ENCODE assay signal across 8 cellular contexts in genomic region chr2:23566236-23567142, GRCh38.
DNase-seq lines count a peak whose midpoint lies in the region; ATAC-seq, FAIRE-seq and TF ChIP-seq lines count a peak whose summit lies in the region.

No MANE protein-coding gene starts in this region.

- H3K4me1 ChIP-seq in esophagus muscularis mucosa (peaks cover 34 to 97% (median 97%) of the 10 kb centered on the region in 4 donors), gastrocnemius medialis (peaks cover 41 to 63% of the 10 kb centered on the region in 2 donors)

- ATAC-seq in gastrocnemius medialis (no peak), GM21515 (IDR thresholded peaks at IDR 0.05; ENCODE audit: unreplicated experiment) (no peak), GM21381 (IDR thresholded peaks at IDR 0.05; ENCODE audit: unreplicated experiment) (no peak)

- H3K36me3 ChIP-seq in esophagus muscularis mucosa = peaks cover 0 to 12% (median 3%) of the 10 kb centered on the region in 4 donors
- no peaks in the 10 kb centered on the region for H3K36me3 ChIP-seq in gastrocnemius medialis

- H3K27me3 ChIP-seq in esophagus muscularis mucosa = no peaks in the 10 kb centered on the region
- H3K27me3 ChIP-seq in gastrocnemius medialis = no peaks in the 10 kb centered on the region

- H3K4me3 ChIP-seq in esophagus muscularis mucosa = no peak overlapping the region
- H3K4me3 ChIP-seq in gastrocnemius medialis = no peak overlapping the region

- intact Hi-C loops in esophagus muscularis mucosa (cut with DNase I) (no loop called here), gastrocnemius medialis (cut with DNase I; ENCODE audit: low total_unique reads) (loop anchor here (10.0 kb wide), 1 partner anchor 182 kb away; the partner anchor contains the start of gene KLHL29)

- in situ Hi-C loops in SK-MEL-5 (cut with HindIII; ENCODE audit: low pct_unique_long_range_greater_than_20kb, low sequenced_read_pairs) = no loop called here
- in situ Hi-C loops in gastrocnemius medialis (cut with MboI; ENCODE audit: low sequenced_read_pairs in 4 of 4) = no loop called here

- TF ChIP-seq EP300 in esophagus muscularis mucosa (IDR thresholded peaks at IDR 0.05) = no peak

- DNase-seq in 8988T (peak; percentile 90), GM12892 (ENCODE audit: insufficient read length) (peak; percentile 42), SK-MEL-5 (ENCODE audit: low read depth, low spot score) (peak; percentile 68), esophagus muscularis mucosa (ENCODE audit: extremely low spot score) (no peak), gastrocnemius medialis (no peak), NCI-H2029 (lab: John Stamatoyannopoulos, UW) (no peak)

- TF ChIP-seq POLR2A in GM12892 (IDR thresholded peaks at IDR 0.05; ENCODE audit: low read depth, low read length) = no peak
- TF ChIP-seq POLR2A in esophagus muscularis mucosa (IDR thresholded peaks at IDR 0.05; ENCODE audit: low read depth) = no peak
- no peak for TF ChIP-seq POLR2A in gastrocnemius medialis (IDR thresholded peaks at IDR 0.05)

- FAIRE-seq in GM12892 (lab: Jason Lieb, UNC) = no peak

- WGBS in esophagus muscularis mucosa = 94% methylated on average over 5 of the region's 7 CpGs

- no peaks in the 10 kb centered on the region for H3K9me3 ChIP-seq in esophagus muscularis mucosa
- H3K9me3 ChIP-seq in gastrocnemius medialis = no peaks in the 10 kb centered on the region

- peak; percentile 18 to 34 (median 23) for TF ChIP-seq CTCF in esophagus muscularis mucosa (IDR thresholded peaks at IDR 0.05)
- TF ChIP-seq CTCF in gastrocnemius medialis (IDR thresholded peaks at IDR 0.05 in 4 of 5, conservative IDR thresholded peaks at IDR 0.05 in 1 of 5) = peak in 3 of 5 experiments; percentile 23 to 45 (median 44)

- H3K27ac ChIP-seq in esophagus muscularis mucosa (replicated peaks in 1 of 4) = peak overlapping the region; percentile 79 to 86 (median 84)
- H3K27ac ChIP-seq in gastrocnemius medialis = peak overlapping the region; percentile 85 to 93 (median 89)

Comparison
In these comparisons a context has a peak if more than half of its experiments do, and no peak if none do; other contexts are left out.
1. DNase-seq: peak in 8988T (single experiment), GM12892 (single experiment) and SK-MEL-5 (single experiment); none in esophagus muscularis mucosa (single experiment), gastrocnemius medialis (0 of 2) and NCI-H2029 (single experiment).